In the genomic region with DNA sequence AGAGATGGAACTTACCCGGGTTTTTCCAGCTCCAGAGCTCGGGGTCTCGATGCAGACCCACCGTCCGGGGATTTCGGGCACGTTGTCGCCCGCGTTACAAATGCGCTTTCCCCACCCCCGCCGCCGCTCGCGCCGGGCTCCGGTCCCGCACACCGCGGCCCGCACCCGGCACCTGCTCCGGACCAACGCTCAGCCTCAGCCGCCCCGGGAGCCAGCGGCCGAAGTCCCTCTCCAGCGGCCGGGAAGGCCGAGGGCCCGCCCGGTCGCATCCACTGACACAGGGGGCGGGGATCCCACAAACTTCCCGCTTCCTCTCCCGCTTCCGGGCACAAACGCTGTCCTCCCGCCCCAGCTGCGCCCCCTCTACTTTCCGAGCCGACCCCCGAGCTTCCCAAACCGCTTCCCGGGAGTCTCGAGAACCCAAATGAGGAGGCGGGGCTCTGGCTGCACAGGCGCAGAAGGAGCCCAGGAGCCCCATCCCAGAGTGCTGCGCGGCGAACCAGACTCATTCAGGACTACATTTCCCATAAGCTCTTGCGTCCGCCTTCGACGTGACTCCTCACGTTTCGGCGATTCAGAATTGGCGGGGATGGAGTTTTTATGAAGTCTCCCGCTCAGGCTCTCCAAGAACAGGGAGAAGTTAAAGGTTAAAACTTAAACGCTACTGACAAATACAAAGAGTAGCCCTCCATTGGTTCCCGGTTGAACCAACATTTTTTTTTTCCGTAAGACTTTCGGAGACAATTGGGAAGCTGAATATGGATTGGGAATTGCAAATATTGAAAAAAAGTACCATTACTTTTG, we compare ENCODE assay signal across 8 cellular contexts. TPM values are rescaled to one million over a fixed set of nuclear protein-coding genes. Genes with fewer than 3 reads are reported as not detected.
DNase-seq lines count a peak whose midpoint lies in the region; ATAC-seq, FAIRE-seq and TF ChIP-seq lines count a peak whose summit lies in the region.

A gene (minus strand): TSS at position 442 of the 804 bp plus-strand sequence. CDS start 2,553 bp downstream, outside the sequence.

- no peaks in the 10 kb centered on the region for H3K9me3 ChIP-seq in keratinocyte (ENCODE audit: control insufficient read depth, low read depth, low read length)

- H2AFZ ChIP-seq in keratinocyte (ENCODE audit: control insufficient read depth, low read length), result peak within 1 kb of the TSS; percentile 90

- peak within 1 kb of the TSS; percentile 76 to 90 (median 88) for H3K4me3 ChIP-seq in keratinocyte (ENCODE audit: control insufficient read depth in 2 of 3, extremely low read depth in 1 of 3, insufficient read depth in 2 of 3, low read depth in 1 of 3, low read length in 3 of 3)

- H3K36me3 ChIP-seq in keratinocyte (ENCODE audit: control insufficient read depth in 2 of 2, extremely low read depth in 1 of 2, insufficient read depth in 2 of 2, low read length in 2 of 2), result no peaks in the 10 kb centered on the region

- ATAC-seq in GM19025 (IDR thresholded peaks at IDR 0.05; ENCODE audit: low read depth, unreplicated experiment) (peak; percentile 86), HG03342 (IDR thresholded peaks at IDR 0.05; ENCODE audit: unreplicated experiment) (peak; percentile 91)
- peak; percentile 95 to 97 for ATAC-seq in activated CD4-positive, CD25-positive, alpha-beta regulatory T cell treated with anti-CD3 and anti-CD28 coated beads, Interleukin-2, amount 50 U/mL, for 24 hours

- H3K79me2 ChIP-seq in keratinocyte (ENCODE audit: control insufficient read depth, insufficient read depth, low read length), result peaks cover 24% of the 10 kb centered on the region

- peaks cover 3% of the 10 kb centered on the region for H3K9me1 ChIP-seq in keratinocyte (ENCODE audit: control insufficient read depth, extremely low read depth, insufficient read depth, low read length)

- H4K20me1 ChIP-seq in keratinocyte (ENCODE audit: control insufficient read depth, extremely low read depth, insufficient read depth, low read length), result peaks cover 3% of the 10 kb centered on the region

- TF ChIP-seq CTCF in AG09319 (IDR thresholded peaks at IDR 0.05; ENCODE audit: low read depth, low read length) (no peak), keratinocyte (optimal IDR thresholded peaks at IDR 0.05 in 1 of 3, IDR thresholded peaks at IDR 0.05 in 1 of 3, conservative IDR thresholded peaks at IDR 0.05 in 1 of 3; ENCODE audit: extremely low read depth in 1 of 3, insufficient read depth in 2 of 3, low read length in 3 of 3) (no peak)

- peak within 1 kb of the TSS; percentile 79 for H3K9ac ChIP-seq in keratinocyte (ENCODE audit: control insufficient read depth, extremely low read depth, insufficient read depth, low read length)

- DNase-seq in AG09319 (ENCODE audit: extremely low read depth, low read depth), result peak; percentile 77
- peak; percentile 66 to 90 for DNase-seq in NCI-H446 (lab: John Stamatoyannopoulos, UW)
- peak; percentile 44 to 79 for DNase-seq in cerebellar nuclear complex (lab: John Stamatoyannopoulos, UW)
- DNase-seq in keratinocyte (ENCODE audit: low read depth, low spot score), result peak; percentile 71
- DNase-seq in stimulated activated CD4-positive, alpha-beta T cell treated with anti-CD3 and anti-CD28 coated beads, Interleukin-12 subunit alpha, Interleukin-12 subunit beta, amount 100 ng/mL, for 48 hours (ENCODE audit: low read depth in 2 of 3, low spot score in 1 of 3), result peak; percentile 71 to 80 (median 78)

- H3K4me1 ChIP-seq in keratinocyte (ENCODE audit: control insufficient read depth, extremely low read depth, insufficient read depth, low read length), result peaks cover 41% of the 10 kb centered on the region

- peak; percentile 84 for FAIRE-seq in keratinocyte (lab: Jason Lieb, UNC)

- peak within 1 kb of the TSS; percentile 22 for H3K27ac ChIP-seq in keratinocyte (ENCODE audit: control insufficient read depth, insufficient read depth, low read length)

- H3K27me3 ChIP-seq in keratinocyte (ENCODE audit: control insufficient read depth, extremely low read depth, insufficient read depth, low read length), result no peaks in the 10 kb centered on the region

- peak within 1 kb of the TSS; percentile 98 for H3K4me2 ChIP-seq in keratinocyte (ENCODE audit: control insufficient read depth, extremely low read depth, insufficient read depth, low read depth, low read length)

- dilution Hi-C loops in keratinocyte (cut with MboI; ENCODE audit: extremely low pct_ligation_motif_present, low sequenced_read_pairs), result no loop called here

RNA-seq across cellular contexts. Expression of the gene that starts here (rescaled TPM):
- 1.2 to 2.0 TPM (median 1.4 TPM) in 3 replicates for polyA plus RNA-seq in keratinocyte
- polyA plus RNA-seq in keratinocyte (2011; ENCODE audit: low read depth), result 3.6 TPM
- polyA plus RNA-seq in keratinocyte (2011; cell fraction: cytosol; rRNA removed), result 0.84 and 0.96 TPM in 2 replicates
- polyA plus RNA-seq in keratinocyte (2011; cell fraction: nucleus; rRNA removed), result 3.6 and 4.7 TPM in 2 replicates
- 1.5 and 1.6 TPM in 2 replicates for polyA plus RNA-seq in keratinocyte (2012; ENCODE audit: low replicate concordance)
- polyA minus RNA-seq in keratinocyte, result 0.39 to 4.4 TPM (median 1.5 TPM) in 3 replicates
- 3.3 TPM for polyA minus RNA-seq in keratinocyte (2011; cell fraction: cytosol; rRNA and poly(A)+ RNA removed)
- polyA minus RNA-seq in keratinocyte (2011; cell fraction: nucleus; rRNA and poly(A)+ RNA removed), result 5.2 and 11.6 TPM in 2 replicates

Comparison
In these comparisons a context has a peak if more than half of its experiments do, and no peak if none do; other contexts are left out.
1. Peak in every context shown above with its lines: DNase-seq, ATAC-seq, H3K4me3 ChIP-seq and H3K27ac ChIP-seq.